In genomic region chr12:112574896-112575558, GRCh38 we compare ENCODE assay signal across 2 cellular contexts.
TF ChIP-seq lines count a peak whose summit lies in the region.

No MANE protein-coding gene starts in this region.

TF ChIP-seq in SK-N-SH, 30 proteins besides CTCF, POLR2A, EP300 and RAD21 (continued from another document):
- TF ChIP-seq MAX (IDR thresholded peaks at IDR 0.05; ENCODE audit: low read depth): no peak
- TF ChIP-seq SMC3 (IDR thresholded peaks at IDR 0.05; ENCODE audit: low read depth, low read length): no peak
- no peak for TF ChIP-seq SIN3A (IDR thresholded peaks at IDR 0.05; ENCODE audit: borderline replicate concordance, low read depth, low read length)
- TF ChIP-seq RFX5 (IDR thresholded peaks at IDR 0.05; ENCODE audit: low read length): no peak
- TF ChIP-seq, protein P1, sequence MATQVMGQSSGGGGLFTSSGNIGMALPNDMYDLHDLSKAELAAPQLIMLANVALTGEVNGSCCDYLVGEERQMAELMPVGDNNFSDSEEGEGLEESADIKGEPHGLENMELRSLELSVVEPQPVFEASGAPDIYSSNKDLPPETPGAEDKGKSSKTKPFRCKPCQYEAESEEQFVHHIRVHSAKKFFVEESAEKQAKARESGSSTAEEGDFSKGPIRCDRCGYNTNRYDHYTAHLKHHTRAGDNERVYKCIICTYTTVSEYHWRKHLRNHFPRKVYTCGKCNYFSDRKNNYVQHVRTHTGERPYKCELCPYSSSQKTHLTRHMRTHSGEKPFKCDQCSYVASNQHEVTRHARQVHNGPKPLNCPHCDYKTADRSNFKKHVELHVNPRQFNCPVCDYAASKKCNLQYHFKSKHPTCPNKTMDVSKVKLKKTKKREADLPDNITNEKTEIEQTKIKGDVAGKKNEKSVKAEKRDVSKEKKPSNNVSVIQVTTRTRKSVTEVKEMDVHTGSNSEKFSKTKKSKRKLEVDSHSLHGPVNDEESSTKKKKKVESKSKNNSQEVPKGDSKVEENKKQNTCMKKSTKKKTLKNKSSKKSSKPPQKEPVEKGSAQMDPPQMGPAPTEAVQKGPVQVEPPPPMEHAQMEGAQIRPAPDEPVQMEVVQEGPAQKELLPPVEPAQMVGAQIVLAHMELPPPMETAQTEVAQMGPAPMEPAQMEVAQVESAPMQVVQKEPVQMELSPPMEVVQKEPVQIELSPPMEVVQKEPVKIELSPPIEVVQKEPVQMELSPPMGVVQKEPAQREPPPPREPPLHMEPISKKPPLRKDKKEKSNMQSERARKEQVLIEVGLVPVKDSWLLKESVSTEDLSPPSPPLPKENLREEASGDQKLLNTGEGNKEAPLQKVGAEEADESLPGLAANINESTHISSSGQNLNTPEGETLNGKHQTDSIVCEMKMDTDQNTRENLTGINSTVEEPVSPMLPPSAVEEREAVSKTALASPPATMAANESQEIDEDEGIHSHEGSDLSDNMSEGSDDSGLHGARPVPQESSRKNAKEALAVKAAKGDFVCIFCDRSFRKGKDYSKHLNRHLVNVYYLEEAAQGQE (IDR thresholded peaks at IDR 0.05; ENCODE audit: low read depth, low read length): no peak
- TF ChIP-seq CHD2 (IDR thresholded peaks at IDR 0.05; ENCODE audit: low read length, partially characterized antibody): no peak
- TF ChIP-seq IRF3 (IDR thresholded peaks at IDR 0.05; ENCODE audit: low read depth, low read length): no peak
- TF ChIP-seq, protein P2, sequence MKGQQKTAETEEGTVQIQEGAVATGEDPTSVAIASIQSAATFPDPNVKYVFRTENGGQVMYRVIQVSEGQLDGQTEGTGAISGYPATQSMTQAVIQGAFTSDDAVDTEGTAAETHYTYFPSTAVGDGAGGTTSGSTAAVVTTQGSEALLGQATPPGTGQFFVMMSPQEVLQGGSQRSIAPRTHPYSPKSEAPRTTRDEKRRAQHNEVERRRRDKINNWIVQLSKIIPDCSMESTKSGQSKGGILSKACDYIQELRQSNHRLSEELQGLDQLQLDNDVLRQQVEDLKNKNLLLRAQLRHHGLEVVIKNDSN (IDR thresholded peaks at IDR 0.05; ENCODE audit: borderline replicate concordance, low read depth): no peak
- TF ChIP-seq PBX3 (IDR thresholded peaks at IDR 0.05): no peak
TF ChIP-seq in SK-N-SH: peak in this region for 0.

TF ChIP-seq in SK-N-SH treated with all-trans-retinoic acid at 6 μM for 48 hours, 23 proteins besides CTCF, POLR2A, EP300 and RAD21 (continued from another document):
- TF ChIP-seq, protein P3, sequence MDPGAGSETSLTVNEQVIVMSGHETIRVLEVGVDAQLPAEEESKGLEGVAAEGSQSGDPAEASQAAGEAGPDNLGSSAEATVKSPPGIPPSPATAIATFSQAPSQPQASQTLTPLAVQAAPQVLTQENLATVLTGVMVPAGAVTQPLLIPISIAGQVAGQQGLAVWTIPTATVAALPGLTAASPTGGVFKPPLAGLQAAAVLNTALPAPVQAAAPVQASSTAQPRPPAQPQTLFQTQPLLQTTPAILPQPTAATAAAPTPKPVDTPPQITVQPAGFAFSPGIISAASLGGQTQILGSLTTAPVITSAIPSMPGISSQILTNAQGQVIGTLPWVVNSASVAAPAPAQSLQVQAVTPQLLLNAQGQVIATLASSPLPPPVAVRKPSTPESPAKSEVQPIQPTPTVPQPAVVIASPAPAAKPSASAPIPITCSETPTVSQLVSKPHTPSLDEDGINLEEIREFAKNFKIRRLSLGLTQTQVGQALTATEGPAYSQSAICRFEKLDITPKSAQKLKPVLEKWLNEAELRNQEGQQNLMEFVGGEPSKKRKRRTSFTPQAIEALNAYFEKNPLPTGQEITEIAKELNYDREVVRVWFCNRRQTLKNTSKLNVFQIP (CRISPR knock-in tag; IDR thresholded peaks at IDR 0.05; ENCODE audit: borderline replicate concordance, low read depth): no peak
- TF ChIP-seq BACH2 (CRISPR knock-in tag; IDR thresholded peaks at IDR 0.05; ENCODE audit: borderline replicate concordance) (no peak), ZFP3 (CRISPR knock-in tag; IDR thresholded peaks at IDR 0.05) (no peak), ZC3H10 (CRISPR knock-in tag; IDR thresholded peaks at IDR 0.05) (no peak), ZNF565 (CRISPR knock-in tag; conservative IDR thresholded peaks at IDR 0.05; ENCODE audit: low read depth) (no peak)
- TF ChIP-seq, protein P4, sequence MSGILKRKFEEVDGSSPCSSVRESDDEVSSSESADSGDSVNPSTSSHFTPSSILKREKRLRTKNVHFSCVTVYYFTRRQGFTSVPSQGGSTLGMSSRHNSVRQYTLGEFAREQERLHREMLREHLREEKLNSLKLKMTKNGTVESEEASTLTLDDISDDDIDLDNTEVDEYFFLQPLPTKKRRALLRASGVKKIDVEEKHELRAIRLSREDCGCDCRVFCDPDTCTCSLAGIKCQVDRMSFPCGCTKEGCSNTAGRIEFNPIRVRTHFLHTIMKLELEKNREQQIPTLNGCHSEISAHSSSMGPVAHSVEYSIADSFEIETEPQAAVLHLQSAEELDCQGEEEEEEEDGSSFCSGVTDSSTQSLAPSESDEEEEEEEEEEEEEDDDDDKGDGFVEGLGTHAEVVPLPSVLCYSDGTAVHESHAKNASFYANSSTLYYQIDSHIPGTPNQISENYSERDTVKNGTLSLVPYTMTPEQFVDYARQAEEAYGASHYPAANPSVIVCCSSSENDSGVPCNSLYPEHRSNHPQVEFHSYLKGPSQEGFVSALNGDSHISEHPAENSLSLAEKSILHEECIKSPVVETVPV (CRISPR knock-in tag; IDR thresholded peaks at IDR 0.05): no peak
